15 cellular contexts compared by ENCODE assay signal in the genomic region with DNA sequence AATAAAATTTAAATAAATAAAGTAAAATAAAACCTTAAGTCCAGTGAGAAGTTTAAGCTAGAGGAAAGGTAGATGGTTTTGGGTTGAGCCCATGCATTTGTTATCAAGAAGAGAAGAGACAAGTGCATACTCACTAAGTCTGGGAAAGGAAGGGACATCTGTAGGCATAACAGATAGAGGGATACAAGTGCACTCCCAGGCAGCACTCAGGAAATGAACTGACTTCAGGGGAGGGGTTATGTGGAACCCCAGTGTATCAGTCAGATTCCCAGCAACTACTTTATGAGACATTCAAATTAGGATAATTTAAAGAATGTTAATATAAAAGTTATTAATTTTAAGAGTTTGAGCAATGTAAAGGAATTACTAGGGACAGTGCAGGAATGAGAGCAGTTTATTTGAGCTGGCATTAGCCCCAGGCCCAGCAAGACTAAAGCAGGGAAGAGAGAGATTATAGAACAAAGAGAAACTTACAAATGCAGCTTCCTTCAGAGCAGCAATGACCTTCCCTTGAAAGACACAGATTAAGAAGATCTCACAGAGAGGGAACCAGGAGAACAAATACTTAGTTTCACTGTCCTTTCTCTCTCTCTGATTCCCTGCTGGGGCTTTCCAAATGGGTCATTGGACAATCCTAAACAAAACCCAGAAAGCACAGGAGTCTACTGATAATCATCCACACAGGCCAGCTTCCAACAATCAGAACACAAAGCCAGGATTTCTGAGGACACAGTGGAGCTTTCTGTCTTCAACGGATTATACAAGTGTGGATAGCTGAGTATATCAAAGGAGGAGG.
DNase-seq lines count a peak whose midpoint lies in the region; ATAC-seq and TF ChIP-seq lines count a peak whose summit lies in the region.
"Had no signal": no experiment of that assay in that cellular context is flagged by ENCODE, and none has a peak within 500 bp of the region (broad histone marks: within the 10 kb centered on the region; RNA-seq: fewer than 3 reads in every experiment).

No MANE protein-coding gene starts in this region.

- H3K9ac ChIP-seq in OCI-LY1 (ENCODE audit: low read length) (no peak overlapping the region), neuronal stem cell (ENCODE audit: low read depth, low read length, poor library complexity) (no peak overlapping the region)

- H2BK15ac ChIP-seq in neuronal stem cell (ENCODE audit: low read length): no peak overlapping the region

- H3K4me2 ChIP-seq in GM23338: peak overlapping the region; percentile 25; the same call in 1 of the 2 replicates
- no peak overlapping the region for H3K4me2 ChIP-seq in OCI-LY1 (ENCODE audit: low read length)
- no peak overlapping the region for H3K4me2 ChIP-seq in neuronal stem cell (ENCODE audit: insufficient read depth, low read length, poor library complexity, severe bottlenecking)

- H3K23ac ChIP-seq in neuronal stem cell (ENCODE audit: low read depth, low read length, poor library complexity): no peak overlapping the region

- TF ChIP-seq CTCF in GM23338 (conservative IDR thresholded peaks at IDR 0.05; ENCODE audit: low read depth in 2 of 2) (no peak), OCI-LY1 (IDR thresholded peaks at IDR 0.05; ENCODE audit: low read length) (no peak)

- peaks cover 1% of the 10 kb centered on the region for H3K27me3 Mint-ChIP-seq in GM23338 (ENCODE audit: insufficient read depth, low read depth, poor library complexity)
- H3K27me3 Mint-ChIP-seq: activated CD4-positive, alpha-beta T cell treated with anti-CD3 and anti-CD28 coated beads, Interleukin-2, amount 10 ng/mL, durations not matched to agents 24 days and 14 days had no signal

- peak overlapping the region; percentile 55 for H3K27ac ChIP-seq in GM23338 (ENCODE audit: low read depth)
- H3K27ac ChIP-seq in OCI-LY1 (ENCODE audit: low read depth, low read length, poor library complexity, severe bottlenecking): no peak overlapping the region
- no peak overlapping the region for H3K27ac ChIP-seq in neuronal stem cell (replicated peaks; ENCODE audit: low read length)

- H3K79me2 ChIP-seq in GM23338 (replicated peaks; ENCODE audit: insufficient read depth): no peaks in the 10 kb centered on the region
- H3K79me2 ChIP-seq in OCI-LY1 (ENCODE audit: insufficient read depth, low read length): no peaks in the 10 kb centered on the region

- no peak overlapping the region for H2BK120ac ChIP-seq in neuronal stem cell (ENCODE audit: low read depth, low read length)

- no peak overlapping the region for H3K18ac ChIP-seq in neuronal stem cell (ENCODE audit: low read length)

- H3K9me3 ChIP-seq in OCI-LY1 (ENCODE audit: low read length) (no peaks in the 10 kb centered on the region), neuronal stem cell (replicated peaks in 1 of 2; ENCODE audit: control insufficient read depth in 2 of 2, insufficient read depth in 1 of 2, low read depth in 1 of 2, low read length in 2 of 2) (peaks cover 0 to 2% of the 10 kb centered on the region in 2 donors)

- H3K4ac ChIP-seq in neuronal stem cell (ENCODE audit: low read length): no peak overlapping the region

- H2AK5ac ChIP-seq in neuronal stem cell (ENCODE audit: low read depth, low read length): no peak overlapping the region

- no peak overlapping the region for H2BK5ac ChIP-seq in neuronal stem cell (ENCODE audit: low read length)

- no peaks in the 10 kb centered on the region for H3K79me1 ChIP-seq in neuronal stem cell (ENCODE audit: low read depth, low read length)

- peak overlapping the region; percentile 89 for H3K27ac Mint-ChIP-seq in GM23338
- H3K27ac Mint-ChIP-seq: activated CD4-positive, alpha-beta T cell treated with anti-CD3 and anti-CD28 coated beads, Interleukin-2, amount 10 ng/mL, durations not matched to agents 24 days and 14 days had no signal

- no peaks in the 10 kb centered on the region for H3F3A ChIP-seq in GM23338 (replicated peaks; ENCODE audit: low read depth)
- no peaks in the 10 kb centered on the region for H3F3A ChIP-seq in OCI-LY1 (ENCODE audit: insufficient read depth, low read length)

- no CpG with 5 or more reads among the region's 1 CpG for whole genome bisulfite sequencing in neuronal stem cell (ENCODE audit: extremely low coverage in 2 of 2, insufficient read length in 2 of 2, insufficient replicate concordance in 1 of 2), 2 donors

- DNase-seq in GM23338 (ENCODE audit: low spot score) (peak; percentile 57), hippocampal formation (lab: John Stamatoyannopoulos, UW) (peak; percentile 35 to 70), neuronal stem cell (ENCODE audit: low spot score) (peak; percentile 64), NCI-H1694 treated with DMSO at 0.1 percent for 48 hours (lab: John Stamatoyannopoulos, UW) (no peak)
- no peak for DNase-seq in stimulated activated naive CD8-positive, alpha-beta T cell treated with anti-CD3 and anti-CD28 coated beads, Interleukin-15, Interleukin-2, amounts not matched to agents 100 U/mL and 50 U/mL, for 24 hours
- no peak for DNase-seq in stimulated activated naive CD4-positive, alpha-beta T cell treated with Interleukin-2 at 50 U/mL for 16 hours (lab: John Stamatoyannopoulos, UW)
- DNase-seq: activated CD4-positive, alpha-beta T cell treated with anti-CD3 and anti-CD28 coated beads, Interleukin-2, amount 10 ng/mL, durations not matched to agents 24 days and 14 days; activated gamma-delta T cell treated with Interleukin-2 at 50 U/mL for 16 hours; NCI-H1105 treated with DMSO at 0.1 percent for 48 hours; NCI-H748 treated with DMSO at 0.1 percent for 48 hours; stimulated activated CD4-positive, alpha-beta T cell treated with anti-CD3 and anti-CD28 coated beads, Interleukin-2, amount 100 ng/mL, for 24 hours had no signal

- no peak overlapping the region for H3K14ac ChIP-seq in neuronal stem cell (ENCODE audit: low read length)

- H3K4me3 Mint-ChIP-seq in GM23338: no peak overlapping the region
- H3K4me3 Mint-ChIP-seq: activated CD4-positive, alpha-beta T cell treated with anti-CD3 and anti-CD28 coated beads, Interleukin-2, amount 10 ng/mL, durations not matched to agents 24 days and 14 days had no signal

- H2AFZ ChIP-seq in GM23338 (no peak overlapping the region), OCI-LY1 (ENCODE audit: low read length) (0 out of 2 replicates have a peak overlapping the region, but pooled peaks have one; percentile 36), neuronal stem cell (ENCODE audit: low read length) (peak overlapping the region; percentile 34)

- H3K4me1 ChIP-seq in GM23338 (ENCODE audit: insufficient read depth) (peaks cover 31% of the 10 kb centered on the region), OCI-LY1 (ENCODE audit: insufficient read depth, low read length, severe bottlenecking) (no peaks in the 10 kb centered on the region), neuronal stem cell (ENCODE audit: control insufficient read depth in 2 of 2, insufficient read depth in 1 of 2, low read depth in 1 of 2, low read length in 2 of 2) (peaks cover 6 to 28% of the 10 kb centered on the region in 2 donors)

- no peaks in the 10 kb centered on the region for H4K20me1 ChIP-seq in GM23338 (replicated peaks; ENCODE audit: insufficient read depth)
- no peaks in the 10 kb centered on the region for H4K20me1 ChIP-seq in OCI-LY1 (ENCODE audit: insufficient read depth, low read length)

- ATAC-seq in GM23338: peak; percentile 96
- ATAC-seq in stimulated activated naive CD8-positive, alpha-beta T cell treated with anti-CD3 and anti-CD28 coated beads, Interleukin-15, Interleukin-2, amounts not matched to agents 100 U/mL and 50 U/mL, for 24 hours: no peak
- ATAC-seq in GM21423 (IDR thresholded peaks at IDR 0.05; ENCODE audit: unreplicated experiment): no peak
- ATAC-seq: left lobe of liver, sciatic nerve had no signal

- no peak overlapping the region for H2BK12ac ChIP-seq in neuronal stem cell (ENCODE audit: low read length)

- peaks cover 3% of the 10 kb centered on the region; the same call in 2 of the 3 replicates for H3K9me3 Mint-ChIP-seq in GM23338
- H3K9me3 Mint-ChIP-seq: activated CD4-positive, alpha-beta T cell treated with anti-CD3 and anti-CD28 coated beads, Interleukin-2, amount 10 ng/mL, durations not matched to agents 24 days and 14 days had no signal

- H3K4me3 ChIP-seq in GM23338 (no peak overlapping the region), OCI-LY1 (ENCODE audit: low read depth, low read length, poor library complexity, severe bottlenecking) (no peak overlapping the region), neuronal stem cell (ENCODE audit: low read length in 2 of 2) (no peak overlapping the region)

- H3K27me3 ChIP-seq in GM23338 (ENCODE audit: insufficient read depth): no peaks in the 10 kb centered on the region
- H3K27me3 ChIP-seq in OCI-LY1 (ENCODE audit: insufficient read depth, low read length): no peaks in the 10 kb centered on the region
- no peaks in the 10 kb centered on the region for H3K27me3 ChIP-seq in neuronal stem cell (ENCODE audit: control insufficient read depth in 3 of 3, insufficient read depth in 3 of 3, low read depth in 1 of 3, low read length in 3 of 3)

- peaks cover 3% of the 10 kb centered on the region; the same call in 2 of the 3 replicates for H3K36me3 Mint-ChIP-seq in GM23338 (ENCODE audit: low read depth)

- H3K4me1 Mint-ChIP-seq in GM23338: peaks cover 32% of the 10 kb centered on the region
- H3K4me1 Mint-ChIP-seq: activated CD4-positive, alpha-beta T cell treated with anti-CD3 and anti-CD28 coated beads, Interleukin-2, amount 10 ng/mL, durations not matched to agents 24 days and 14 days had no signal

- H3K9me2 ChIP-seq in GM23338 (ENCODE audit: insufficient read depth) (no peaks in the 10 kb centered on the region), OCI-LY1 (ENCODE audit: low read depth, low read length) (no peaks in the 10 kb centered on the region)

- no peak overlapping the region for H4K8ac ChIP-seq in neuronal stem cell (ENCODE audit: low read depth, low read length)

- H4K91ac ChIP-seq in neuronal stem cell (ENCODE audit: low read depth, low read length, poor library complexity): no peak overlapping the region

- no peaks in the 10 kb centered on the region for H3K36me3 ChIP-seq in GM23338 (ENCODE audit: insufficient read depth)
- H3K36me3 ChIP-seq in OCI-LY1 (ENCODE audit: insufficient read depth, low read length): no peaks in the 10 kb centered on the region
- no peaks in the 10 kb centered on the region for H3K36me3 ChIP-seq in neuronal stem cell (replicated peaks in 1 of 2; ENCODE audit: control insufficient read depth in 2 of 2, insufficient read depth in 2 of 2, low read length in 2 of 2)

TF ChIP-seq in GM23338, 12 proteins besides CTCF, POLR2A, EP300 and RAD21 (continues in another document):
- no peak for TF ChIP-seq JUNB (IDR thresholded peaks at IDR 0.05; ENCODE audit: unreplicated experiment)
- no peak for TF ChIP-seq ZNF331 (CRISPR knock-in tag; IDR thresholded peaks at IDR 0.05; ENCODE audit: low read depth)

Comparison
In these comparisons a context has a peak if more than half of its experiments do, and no peak if none do; other contexts are left out.
1. DNase-seq: peak in GM23338 (single experiment), hippocampal formation (2 of 2) and neuronal stem cell (single experiment); none in stimulated activated naive CD8-positive, alpha-beta T cell treated with anti-CD3 and anti-CD28 coated beads, Interleukin-15, Interleukin-2, amounts not matched to agents 100 U/mL and 50 U/mL, for 24 hours (single experiment), stimulated activated naive CD4-positive, alpha-beta T cell treated with Interleukin-2 at 50 U/mL for 16 hours (single experiment) and NCI-H1694 treated with DMSO at 0.1 percent for 48 hours (single experiment).